Comparison of ENCODE assay signal across 17 cellular contexts in genomic region chr1:230822092-230822581, GRCh38. TPM values are rescaled to one million over a fixed set of nuclear protein-coding genes. Genes with fewer than 3 reads are reported as not detected.
DNase-seq lines count a peak whose midpoint lies in the region; ATAC-seq and TF ChIP-seq lines count a peak whose summit lies in the region.
"Had no signal": no experiment of that assay in that cellular context is flagged by ENCODE, and none has a peak within 500 bp of the region (broad histone marks: within the 10 kb centered on the region; RNA-seq: fewer than 3 reads in every experiment).

No MANE protein-coding gene starts in this region.

- H2AFZ ChIP-seq in SK-N-SH (ENCODE audit: low read depth), result no peak overlapping the region

- DNase-seq in AG09319 (ENCODE audit: extremely low read depth, low read depth) (peak; percentile 79), SK-N-SH (no peak), fibroblast of villous mesenchyme (ENCODE audit: low read depth) (peak; percentile 40), sciatic nerve (ENCODE audit: low spot score) (peak; percentile 85), OCI-M2 (lab: John Stamatoyannopoulos, UW; ENCODE audit: unreplicated experiment) (no peak), NCI-H2029 treated with DMSO at 0.1 percent for 48 hours (lab: John Stamatoyannopoulos, UW) (no peak)
- no peak for DNase-seq in NK-92 treated with Interleukin-12 subunit alpha and Interleukin-12 subunit beta, amount 100 ng/mL, for 24 hours (lab: John Stamatoyannopoulos, UW)
- DNase-seq in activated CD4-positive, alpha-beta memory T cell treated with anti-CD3 and anti-CD28 coated beads for 36 hours, result no peak
- DNase-seq: activated effector memory CD4-positive, alpha-beta T cell treated with anti-CD3 and anti-CD28 coated beads, Interleukin-2, amount 50 U/mL, for 16 hours; effector memory CD4-positive, alpha-beta T cell; glutamatergic neuron; Kasumi-1; kidney glomerular epithelial cell; naive thymus-derived CD8-positive, alpha-beta T cell; NCI-H510A treated with DMSO at 0.1 percent for 48 hours; retina; stimulated activated CD4-positive, alpha-beta T cell treated with anti-CD3 and anti-CD28 coated beads, Interleukin-4, amount 100 ng/mL, for 1 hour had no signal

- H3K9me3 ChIP-seq in SK-N-SH, result no peaks in the 10 kb centered on the region

- peak in 1 of 2 experiments; percentile 28; a peak in 1 of 4 replicates for TF ChIP-seq EP300 in SK-N-SH (IDR thresholded peaks at IDR 0.05; ENCODE audit: borderline replicate concordance in 1 of 2, low read depth in 1 of 2, low read length in 1 of 2)

- no peak for TF ChIP-seq RAD21 in SK-N-SH (IDR thresholded peaks at IDR 0.05; ENCODE audit: low read length)

- H3K4me3 ChIP-seq in SK-N-SH (ENCODE audit: low read depth in 2 of 2, low read length in 1 of 2) (no peak overlapping the region), fibroblast of villous mesenchyme (ENCODE audit: low read depth, low read length) (no peak overlapping the region)

- no peaks in the 10 kb centered on the region for H3K9me3 Mint-ChIP-seq in activated CD4-positive, alpha-beta memory T cell treated with anti-CD3 and anti-CD28 coated beads for 36 hours
- H3K9me3 Mint-ChIP-seq: naive thymus-derived CD8-positive, alpha-beta T cell had no signal

- peaks cover 15% of the 10 kb centered on the region for H3F3A ChIP-seq in SK-N-SH (replicated peaks; ENCODE audit: insufficient read depth)

- no peaks in the 10 kb centered on the region for H3K36me3 Mint-ChIP-seq in activated CD4-positive, alpha-beta memory T cell treated with anti-CD3 and anti-CD28 coated beads for 36 hours
- H3K36me3 Mint-ChIP-seq: naive thymus-derived CD8-positive, alpha-beta T cell had no signal

- WGBS in SK-N-SH (ENCODE audit: low lambda C conversion rate), result 45% methylated on average over 12 of the region's 13 CpGs

- no peak overlapping the region for H3K4me2 ChIP-seq in SK-N-SH

- no peaks in the 10 kb centered on the region for H3K36me3 ChIP-seq in SK-N-SH (replicated peaks in 1 of 2; ENCODE audit: control insufficient read depth in 1 of 2, insufficient read depth in 2 of 2, low read length in 1 of 2)

- ATAC-seq in sciatic nerve, result peak; percentile 89
- ATAC-seq: naive thymus-derived CD8-positive, alpha-beta T cell had no signal

- H3K79me2 ChIP-seq in SK-N-SH (ENCODE audit: insufficient read depth), result no peaks in the 10 kb centered on the region

- H3K4me1 ChIP-seq in SK-N-SH (ENCODE audit: control insufficient read depth in 1 of 2, insufficient read depth in 2 of 2, low read depth in 1 of 2, low read length in 1 of 2), result peaks cover 11 to 42% of the 10 kb centered on the region in 2 experiments; a peak in 3 of 4 replicates

- CTCF ChIA-PET in SK-N-SH (lab: Yijun Ruan, JAX), result interaction anchor here (0.9 kb wide), 2 partner anchors 15 to 24 kb away, joined by 3 read pairs; no protein-coding TSS in a partner anchor
- CTCF ChIA-PET in activated CD4-positive, alpha-beta memory T cell treated with anti-CD3 and anti-CD28 coated beads for 36 hours (lab: Charles Lee), result no interaction called here

- H3K4me1 Mint-ChIP-seq in activated CD4-positive, alpha-beta memory T cell treated with anti-CD3 and anti-CD28 coated beads for 36 hours (ENCODE audit: low read depth), result no peaks in the 10 kb centered on the region

- POLR2A ChIA-PET in SK-N-SH (lab: Yijun Ruan, JAX), result no interaction called here
- POLR2A ChIA-PET in activated CD4-positive, alpha-beta memory T cell treated with anti-CD3 and anti-CD28 coated beads for 36 hours (lab: Charles Lee), result no interaction called here

- H3K27ac ChIP-seq in SK-N-SH (ENCODE audit: low read depth in 2 of 2, low read length in 1 of 2), result no peak overlapping the region

- no peak overlapping the region for H3K27ac Mint-ChIP-seq in activated CD4-positive, alpha-beta memory T cell treated with anti-CD3 and anti-CD28 coated beads for 36 hours
- H3K27ac Mint-ChIP-seq: naive thymus-derived CD8-positive, alpha-beta T cell had no signal

- TF ChIP-seq CTCF in AG09319 (IDR thresholded peaks at IDR 0.05; ENCODE audit: low read depth, low read length), result no peak
- TF ChIP-seq CTCF in SK-N-SH (IDR thresholded peaks at IDR 0.05), result no peak
- TF ChIP-seq CTCF in fibroblast of villous mesenchyme (IDR thresholded peaks at IDR 0.05; ENCODE audit: insufficient read depth, low read depth, low read length), result no peak

- no peaks in the 10 kb centered on the region for H3K9me2 ChIP-seq in SK-N-SH

- no peak overlapping the region for H3K4me3 Mint-ChIP-seq in activated CD4-positive, alpha-beta memory T cell treated with anti-CD3 and anti-CD28 coated beads for 36 hours
- H3K4me3 Mint-ChIP-seq: naive thymus-derived CD8-positive, alpha-beta T cell had no signal

- intact Hi-C loops in sciatic nerve (cut with DNase I), result no loop called here
- intact Hi-C loops in activated CD4-positive, alpha-beta memory T cell treated with anti-CD3 and anti-CD28 coated beads for 36 hours (cut with micrococcal nuclease), result no loop called here

- H3K27me3 ChIP-seq in SK-N-SH (ENCODE audit: insufficient read depth), result no peaks in the 10 kb centered on the region

- H3K9ac ChIP-seq in SK-N-SH, result no peak overlapping the region

- H3K27me3 Mint-ChIP-seq in activated CD4-positive, alpha-beta memory T cell treated with anti-CD3 and anti-CD28 coated beads for 36 hours, result peaks cover 4% of the 10 kb centered on the region

- H4K20me1 ChIP-seq in SK-N-SH (ENCODE audit: insufficient read depth), result no peaks in the 10 kb centered on the region

TF ChIP-seq in SK-N-SH, 30 proteins besides CTCF, POLR2A, EP300 and RAD21:
- TF ChIP-seq TCF12 (IDR thresholded peaks at IDR 0.05) (peak; percentile 80), RXRA (IDR thresholded peaks at IDR 0.05; ENCODE audit: borderline replicate concordance, low read depth) (no peak), NFIC (IDR thresholded peaks at IDR 0.05; ENCODE audit: borderline replicate concordance) (peak; percentile 54; the same call in 1 of the 2 replicates), SIN3A (IDR thresholded peaks at IDR 0.05; ENCODE audit: borderline replicate concordance, low read depth, low read length) (no peak), PBX3 (IDR thresholded peaks at IDR 0.05) (peak; percentile 54; the same call in 1 of the 2 replicates), NRF1 (IDR thresholded peaks at IDR 0.05; ENCODE audit: low read depth, low read length) (no peak)

RNA-seq across cellular contexts. Expression of gene C1orf198, which starts 46.2 kb away (rescaled TPM):
- 12.3 and 19.4 TPM in 2 replicates for polyA plus RNA-seq in SK-N-SH (2012; rRNA removed)
- polyA plus RNA-seq in SK-N-SH (2012; cell fraction: cytosol; rRNA removed), result 12.2 and 15.5 TPM in 2 replicates
- 52.5 and 59.9 TPM in 2 replicates for polyA plus RNA-seq in SK-N-SH (2012; cell fraction: nucleus; rRNA removed)
- 239 and 399 TPM in 2 replicates for total RNA-seq in fibroblast of villous mesenchyme
- total RNA-seq in sciatic nerve, result 121 TPM
- total RNA-seq in activated CD4-positive, alpha-beta memory T cell treated with anti-CD3 and anti-CD28 coated beads for 36 hours, result 1 to 10 TPM; 6.4 to 7.2 TPM

Comparison
In these comparisons a context has a peak if more than half of its experiments do, and no peak if none do; other contexts are left out.
1. DNase-seq: peak in AG09319 (single experiment), fibroblast of villous mesenchyme (single experiment) and sciatic nerve (single experiment); none in SK-N-SH (single experiment), NK-92 treated with Interleukin-12 subunit alpha and Interleukin-12 subunit beta, amount 100 ng/mL, for 24 hours (single experiment), activated CD4-positive, alpha-beta memory T cell treated with anti-CD3 and anti-CD28 coated beads for 36 hours (single experiment), OCI-M2 (single experiment) and NCI-H2029 treated with DMSO at 0.1 percent for 48 hours (single experiment).
2. RNA of gene C1orf198, which starts 46.2 kb away (total RNA-seq): 239 to 399 TPM in fibroblast of villous mesenchyme and 121 TPM in sciatic nerve (single experiment); 6.4 to 7.2 TPM in activated CD4-positive, alpha-beta memory T cell treated with anti-CD3 and anti-CD28 coated beads for 36 hours; every median in the first group is over 10 times any median in the second.